ENCODE assay signal across 31 cellular contexts in the genomic region with DNA sequence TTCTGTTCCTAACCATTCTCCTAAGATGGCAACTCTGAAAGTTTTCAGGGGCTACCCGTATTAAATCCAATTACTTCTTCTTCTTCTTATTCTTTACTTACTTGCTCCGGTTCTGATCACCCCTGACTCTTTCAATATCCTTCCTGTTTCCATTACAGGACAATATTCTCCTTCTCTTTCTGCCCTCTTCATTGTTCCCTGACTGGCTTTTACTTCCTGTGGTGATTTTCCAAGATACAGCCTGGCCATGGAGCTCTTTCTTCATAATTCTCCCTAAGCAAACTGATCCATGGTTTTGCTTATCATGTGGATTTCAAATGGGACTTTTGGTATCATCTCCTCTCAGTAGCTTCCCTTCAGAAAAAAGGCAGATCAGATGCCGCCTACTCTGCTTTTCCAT. TPM values are rescaled to one million over a fixed set of nuclear protein-coding genes. Genes with fewer than 3 reads are reported as not detected.
"Had no signal": no experiment of that assay in that cellular context is flagged by ENCODE, and none has a peak within 500 bp of the region (broad histone marks: within the 10 kb centered on the region; RNA-seq: fewer than 3 reads in every experiment).

No MANE protein-coding gene starts in this region.

- H3K4me3 Mint-ChIP-seq: activated CD4-positive, alpha-beta memory T cell treated with anti-CD3 and anti-CD28 coated beads, Interleukin-2, amount 10 ng/mL, durations not matched to agents 7 days and 5 days; activated CD4-positive, alpha-beta T cell treated with anti-CD3 and anti-CD28 coated beads for 36 hours; activated CD4-positive, alpha-beta T cell treated with anti-CD3 and anti-CD28 coated beads, Interleukin-2, amount 10 ng/mL, durations not matched to agents 24 days and 14 days; activated naive CD8-positive, alpha-beta T cell; activated T-cell treated with anti-CD3 and anti-CD28 coated beads, Interleukin-2, amount 50 U/mL, for 4 hours; activated T-helper 17 cell treated with anti-CD3 and anti-CD28 coated beads, Interleukin-2, amount 50 U/mL, for 72 hours; endodermal cell had no signal

- H3K27ac Mint-ChIP-seq: activated CD4-positive, alpha-beta memory T cell treated with anti-CD3 and anti-CD28 coated beads, Interleukin-2, amount 10 ng/mL, durations not matched to agents 7 days and 5 days; activated CD4-positive, alpha-beta T cell treated with anti-CD3 and anti-CD28 coated beads for 36 hours; activated CD4-positive, alpha-beta T cell treated with anti-CD3 and anti-CD28 coated beads, Interleukin-2, amount 10 ng/mL, durations not matched to agents 24 days and 14 days; activated naive CD8-positive, alpha-beta T cell; activated T-helper 17 cell treated with anti-CD3 and anti-CD28 coated beads, Interleukin-2, amount 50 U/mL, for 72 hours; endodermal cell had no signal

- H3K4me1 Mint-ChIP-seq: activated CD4-positive, alpha-beta memory T cell treated with anti-CD3 and anti-CD28 coated beads, Interleukin-2, amount 10 ng/mL, durations not matched to agents 7 days and 5 days; activated CD4-positive, alpha-beta T cell treated with anti-CD3 and anti-CD28 coated beads for 36 hours; activated CD4-positive, alpha-beta T cell treated with anti-CD3 and anti-CD28 coated beads, Interleukin-2, amount 10 ng/mL, durations not matched to agents 24 days and 14 days; activated T-helper 17 cell treated with anti-CD3 and anti-CD28 coated beads, Interleukin-2, amount 50 U/mL, for 72 hours; endodermal cell had no signal

- H3K9me3 Mint-ChIP-seq: activated CD4-positive, alpha-beta memory T cell treated with anti-CD3 and anti-CD28 coated beads, Interleukin-2, amount 10 ng/mL, durations not matched to agents 7 days and 5 days; activated CD4-positive, alpha-beta T cell treated with anti-CD3 and anti-CD28 coated beads, Interleukin-2, amount 10 ng/mL, durations not matched to agents 24 days and 14 days; activated T-cell treated with anti-CD3 and anti-CD28 coated beads, Interleukin-2, amount 50 U/mL, for 4 hours; activated T-helper 17 cell treated with anti-CD3 and anti-CD28 coated beads, Interleukin-2, amount 50 U/mL, for 72 hours; endodermal cell had no signal

- DNase-seq: activated CD4-positive, alpha-beta memory T cell treated with anti-CD3 and anti-CD28 coated beads, Interleukin-2, amount 10 ng/mL, durations not matched to agents 7 days and 5 days; activated CD4-positive, alpha-beta T cell treated with anti-CD3 and anti-CD28 coated beads for 36 hours; activated CD4-positive, alpha-beta T cell treated with anti-CD3 and anti-CD28 coated beads, Interleukin-2, amount 10 ng/mL, durations not matched to agents 24 days and 14 days; activated CD4-positive, alpha-beta T cell treated with anti-CD3 and anti-CD28 coated beads, Interleukin-2, amount 50 U/mL, for 4 hours; activated CD4-positive, CD25-positive, alpha-beta regulatory T cell; activated CD4-positive, CD25-positive, alpha-beta regulatory T cell treated with anti-CD3 and anti-CD28 coated beads, Interleukin-2, amount 50 U/mL, for 72 hours; activated CD8-positive, alpha-beta memory T cell treated with anti-CD3 and anti-CD28 coated beads for 24 hours; activated effector memory CD4-positive, alpha-beta T cell treated with Interleukin-2 at 50 U/mL for 16 hours; activated gamma-delta T cell treated with Interleukin-2 at 50 U/mL for 16 hours; activated naive CD4-positive, alpha-beta T cell treated with anti-CD3 and anti-CD28 coated beads, Interleukin-2, amount 50 U/mL, for 16 hours; activated naive CD4-positive, alpha-beta T cell treated with Interleukin-2 at 50 U/mL for 16 hours; activated T-cell treated with anti-CD3 and anti-CD28 coated beads, Interleukin-2, amount 50 U/mL, for 4 hours; amniotic stem cell; anterior cingulate cortex; brain microvascular endothelial cell; caudate nucleus; cerebellar nuclear complex; colonic mucosa; dorsolateral prefrontal cortex; effector memory CD4-positive, alpha-beta T cell; endodermal cell; esophagus squamous epithelium; foreskin fibroblast; glutamatergic neuron; heart left ventricle; T-helper 1 cell; T-helper 2 cell had no signal

- H3K27me3 Mint-ChIP-seq: activated CD4-positive, alpha-beta memory T cell treated with anti-CD3 and anti-CD28 coated beads, Interleukin-2, amount 10 ng/mL, durations not matched to agents 7 days and 5 days; activated CD4-positive, alpha-beta T cell treated with anti-CD3 and anti-CD28 coated beads for 36 hours; activated CD4-positive, alpha-beta T cell treated with anti-CD3 and anti-CD28 coated beads, Interleukin-2, amount 10 ng/mL, durations not matched to agents 24 days and 14 days; activated naive CD8-positive, alpha-beta T cell; activated T-helper 17 cell treated with anti-CD3 and anti-CD28 coated beads, Interleukin-2, amount 50 U/mL, for 72 hours had no signal

- ATAC-seq: activated CD4-positive, alpha-beta T cell treated with anti-CD3 and anti-CD28 coated beads for 36 hours; activated T-cell treated with anti-CD3 and anti-CD28 coated beads, Interleukin-2, amount 50 U/mL, for 4 hours; activated T-helper 17 cell treated with anti-CD3 and anti-CD28 coated beads, Interleukin-2, amount 50 U/mL, for 72 hours; heart left ventricle had no signal

RNA-seq across cellular contexts. Expression of a gene that starts 40.6 kb away (rescaled TPM):
- total RNA-seq: astrocyte, fibroblast of lung had no signal
